Comparison of ENCODE assay signal across 1 cellular context in the genomic region with DNA sequence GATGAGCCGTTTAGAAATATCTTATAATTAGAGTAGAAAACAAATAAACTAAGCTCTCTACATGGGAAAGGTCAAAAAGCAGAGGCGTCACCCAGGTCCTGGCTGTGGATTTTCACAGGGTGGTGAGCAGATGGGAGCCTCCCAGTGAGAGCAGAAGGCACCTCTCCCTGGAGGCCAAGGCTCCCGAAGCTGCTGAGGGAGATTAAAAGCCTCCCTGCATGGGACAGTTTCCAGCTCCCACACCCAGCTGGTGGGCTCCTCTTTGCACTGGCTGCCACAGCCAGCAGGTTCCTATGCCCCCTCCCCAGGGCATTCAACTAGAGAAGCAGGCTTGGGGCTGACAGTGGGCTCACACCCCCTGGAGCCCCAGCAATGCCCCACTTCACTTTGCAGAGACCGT.
TF ChIP-seq lines count a peak whose summit lies in the region.

No MANE protein-coding gene starts in this region.

TF ChIP-seq in HepG2, 621 proteins besides CTCF, POLR2A, EP300 and RAD21:
- TF ChIP-seq REL (CRISPR knock-in tag; conservative IDR thresholded peaks at IDR 0.05) (no peak), ZNF501 (CRISPR knock-in tag; IDR thresholded peaks at IDR 0.05) (no peak), TRIM24 (CRISPR knock-in tag; IDR thresholded peaks at IDR 0.05) (no peak), KIAA2018 (CRISPR knock-in tag; IDR thresholded peaks at IDR 0.05; ENCODE audit: borderline replicate concordance) (no peak), HMGA1 (CRISPR knock-in tag; conservative IDR thresholded peaks at IDR 0.05) (no peak), FLYWCH1 (CRISPR knock-in tag; IDR thresholded peaks at IDR 0.05) (no peak), THRA (CRISPR knock-in tag; IDR thresholded peaks at IDR 0.05; ENCODE audit: borderline replicate concordance) (no peak), GFI1 (CRISPR knock-in tag; IDR thresholded peaks at IDR 0.05; ENCODE audit: borderline replicate concordance) (no peak), MEIS2 (CRISPR knock-in tag; IDR thresholded peaks at IDR 0.05) (no peak), ZNF775 (CRISPR knock-in tag; IDR thresholded peaks at IDR 0.05; ENCODE audit: borderline replicate concordance) (no peak), CHCHD3 (CRISPR knock-in tag; IDR thresholded peaks at IDR 0.05) (no peak)
